In the genomic region with DNA sequence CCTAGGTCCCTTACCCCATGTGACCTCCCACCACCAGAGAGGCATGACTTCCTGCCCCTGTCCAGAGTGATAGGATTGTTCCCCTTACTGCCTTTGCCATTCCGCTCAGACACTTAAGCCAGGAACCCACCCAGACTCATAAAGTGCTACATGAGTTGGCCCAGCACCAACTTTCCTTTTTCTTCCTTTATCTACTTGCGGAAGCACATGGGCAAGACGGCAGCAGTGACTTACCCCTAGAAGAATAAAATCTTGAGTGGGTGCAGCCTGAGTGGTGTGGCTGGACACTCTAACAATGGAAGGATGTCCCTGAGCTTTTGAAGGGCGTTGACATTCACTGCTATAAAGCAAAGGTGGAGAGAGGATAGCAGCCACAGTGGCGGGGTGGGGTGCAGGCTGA, we compare ENCODE assay signal across 27 cellular contexts.
"Had no signal": no experiment of that assay in that cellular context is flagged by ENCODE, and none has a peak within 500 bp of the region (broad histone marks: within the 10 kb centered on the region; RNA-seq: fewer than 3 reads in every experiment).

No MANE protein-coding gene starts in this region.

- H3K4me1 Mint-ChIP-seq: mesothelial cell of epicardium; naive thymus-derived CD8-positive, alpha-beta T cell; nephron; neural progenitor cell; stimulated activated effector memory CD8-positive, alpha-beta T cell treated with anti-CD3 and anti-CD28 coated beads, Interleukin-12 subunit alpha, Interleukin-12 subunit beta, amount 100 ng/mL, for 72 hours had no signal

- H3K27me3 ChIP-seq: heart right ventricle, hepatocyte, left lung, neural progenitor cell, neutrophil, right lobe of liver, suprapubic skin, tibial artery, uterus had no signal

- ATAC-seq: heart right ventricle; left cardiac atrium; left lung; naive thymus-derived CD8-positive, alpha-beta T cell; psoas muscle; right lobe of liver; stimulated activated effector memory CD8-positive, alpha-beta T cell treated with anti-CD3 and anti-CD28 coated beads, Interleukin-12 subunit alpha, Interleukin-12 subunit beta, amount 100 ng/mL, for 72 hours had no signal

- H3K9me3 ChIP-seq: left lung, neutrophil, psoas muscle, right lobe of liver, suprapubic skin, thoracic aorta, uterus had no signal

- H3K9me3 Mint-ChIP-seq: mesothelial cell of epicardium; naive thymus-derived CD8-positive, alpha-beta T cell; stimulated activated effector memory CD8-positive, alpha-beta T cell treated with anti-CD3 and anti-CD28 coated beads, Interleukin-12 subunit alpha, Interleukin-12 subunit beta, amount 100 ng/mL, for 72 hours; type B pancreatic cell had no signal

- H3K27ac ChIP-seq: heart right ventricle, hepatocyte, left lung, neural progenitor cell, neutrophil, parathyroid adenoma, psoas muscle, right lobe of liver, suprapubic skin, thoracic aorta, tibial artery, uterus had no signal

- H3K36me3 Mint-ChIP-seq: mesothelial cell of epicardium; naive thymus-derived CD8-positive, alpha-beta T cell; neural progenitor cell; stimulated activated effector memory CD8-positive, alpha-beta T cell treated with anti-CD3 and anti-CD28 coated beads, Interleukin-12 subunit alpha, Interleukin-12 subunit beta, amount 100 ng/mL, for 72 hours; type B pancreatic cell had no signal

- H2AFZ ChIP-seq: hepatocyte, neural progenitor cell, parathyroid adenoma had no signal

- H3K4me1 ChIP-seq: heart right ventricle, left lung, neural progenitor cell, parathyroid adenoma, psoas muscle, right lobe of liver, suprapubic skin, tibial artery, uterus had no signal

- H3K27ac Mint-ChIP-seq: mesothelial cell of epicardium; naive thymus-derived CD8-positive, alpha-beta T cell; nephron; neural progenitor cell; stimulated activated effector memory CD8-positive, alpha-beta T cell treated with anti-CD3 and anti-CD28 coated beads, Interleukin-12 subunit alpha, Interleukin-12 subunit beta, amount 100 ng/mL, for 72 hours; stimulated activated naive CD8-positive, alpha-beta T cell treated with anti-CD3 and anti-CD28 coated beads, Interleukin-15, Interleukin-2, amounts not matched to agents 100 ng/mL and 50 ng/mL, for 24 hours; type B pancreatic cell had no signal

- H3K4me3 ChIP-seq: heart right ventricle, hepatocyte, left lung, lung, neural progenitor cell, psoas muscle, right lobe of liver, suprapubic skin, thoracic aorta, tibial artery, uterus had no signal

- H3K36me3 ChIP-seq: heart right ventricle, left lung, neural progenitor cell, neutrophil, right lobe of liver, suprapubic skin, thoracic aorta, tibial artery, uterus had no signal

- H3K79me2 ChIP-seq: hepatocyte, parathyroid adenoma had no signal

- H3K27me3 Mint-ChIP-seq: stimulated activated naive CD8-positive, alpha-beta T cell treated with anti-CD3 and anti-CD28 coated beads, Interleukin-15, Interleukin-2, amounts not matched to agents 100 ng/mL and 50 ng/mL, for 24 hours; type B pancreatic cell had no signal

- H3K4me2 ChIP-seq: hepatocyte, neural progenitor cell had no signal

- H3K4me3 Mint-ChIP-seq: mesothelial cell of epicardium; naive thymus-derived CD8-positive, alpha-beta T cell; nephron; neural progenitor cell; stimulated activated effector memory CD8-positive, alpha-beta T cell treated with anti-CD3 and anti-CD28 coated beads, Interleukin-12 subunit alpha, Interleukin-12 subunit beta, amount 100 ng/mL, for 72 hours; stimulated activated naive CD8-positive, alpha-beta T cell treated with anti-CD3 and anti-CD28 coated beads, Interleukin-15, Interleukin-2, amounts not matched to agents 100 ng/mL and 50 ng/mL, for 24 hours; type B pancreatic cell had no signal

- DNase-seq: heart right ventricle; islet precursor cell; kidney glomerular epithelial cell; left cardiac atrium; left lung; mesendoderm; naive thymus-derived CD8-positive, alpha-beta T cell; occipital lobe; psoas muscle; right lobe of liver; stimulated activated CD4-positive, alpha-beta T cell treated with anti-CD3 and anti-CD28 coated beads, Interleukin-12 subunit alpha, Interleukin-12 subunit beta, amount 100 ng/mL, for 4 hours; stimulated activated CD4-positive, alpha-beta T cell treated with anti-CD3 and anti-CD28 coated beads, Interleukin-4, amount 100 ng/mL, for 24 hours; stimulated activated naive CD4-positive, alpha-beta T cell; tibial artery; uterus had no signal

- H3K9ac ChIP-seq: neural progenitor cell, parathyroid adenoma had no signal
